24 cellular contexts compared by ENCODE assay signal in genomic region chr10:12177642-12178041, GRCh38. TPM values are rescaled to one million over a fixed set of nuclear protein-coding genes. Genes with fewer than 3 reads are reported as not detected.
DNase-seq lines count a peak whose midpoint lies in the region; ATAC-seq lines count a peak whose summit lies in the region.
"Had no signal": no experiment of that assay in that cellular context is flagged by ENCODE, and none has a peak within 500 bp of the region (broad histone marks: within the 10 kb centered on the region; RNA-seq: fewer than 3 reads in every experiment).

No MANE protein-coding gene starts in this region.

- H3K27ac Mint-ChIP-seq in stimulated activated naive CD8-positive, alpha-beta T cell treated with anti-CD3 and anti-CD28 coated beads, Interleukin-15, amount 100 ng/mL, for 72 hours, result peak overlapping the region; percentile 48 to 89

- H3K4me3 ChIP-seq in MG63, result no peak overlapping the region
- H3K4me3 ChIP-seq: hepatocyte, ovary, right lobe of liver, stomach, upper lobe of left lung had no signal

- H3K4me3 Mint-ChIP-seq in stimulated activated naive CD8-positive, alpha-beta T cell treated with anti-CD3 and anti-CD28 coated beads, Interleukin-15, amount 100 ng/mL, for 72 hours, result no peak overlapping the region
- H3K4me3 Mint-ChIP-seq: naive thymus-derived CD8-positive, alpha-beta T cell had no signal

- H3K36me3 ChIP-seq in MG63, result peaks cover 68% of the 10 kb centered on the region
- H3K36me3 ChIP-seq: ovary had no signal

- peaks cover 21% of the 10 kb centered on the region for H3K4me1 Mint-ChIP-seq in stimulated activated naive CD8-positive, alpha-beta T cell treated with anti-CD3 and anti-CD28 coated beads, Interleukin-15, amount 100 ng/mL, for 72 hours

- no peaks in the 10 kb centered on the region for H3K27me3 Mint-ChIP-seq in stimulated activated naive CD8-positive, alpha-beta T cell treated with anti-CD3 and anti-CD28 coated beads, Interleukin-15, amount 100 ng/mL, for 72 hours
- H3K27me3 Mint-ChIP-seq: naive thymus-derived CD8-positive, alpha-beta T cell had no signal

- H3K9me3 ChIP-seq in MG63, result no peaks in the 10 kb centered on the region
- H3K9me3 ChIP-seq: ovary, right lobe of liver, stomach, upper lobe of left lung had no signal

- no peaks in the 10 kb centered on the region for H3K27me3 ChIP-seq in MG63
- H3K27me3 ChIP-seq: hepatocyte, ovary, right lobe of liver, stomach, upper lobe of left lung had no signal

- no peaks in the 10 kb centered on the region for H3K9me3 Mint-ChIP-seq in stimulated activated naive CD8-positive, alpha-beta T cell treated with anti-CD3 and anti-CD28 coated beads, Interleukin-15, amount 100 ng/mL, for 72 hours
- H3K9me3 Mint-ChIP-seq: naive thymus-derived CD8-positive, alpha-beta T cell had no signal

- DNase-seq in stimulated activated CD4-positive, alpha-beta T cell treated with anti-CD3 and anti-CD28 coated beads, Interleukin-1b, Interleukin-23, amount 100 ng/mL, for 48 hours, result peak; percentile 48
- no peak for DNase-seq in stimulated activated CD4-positive, alpha-beta T cell treated with anti-CD3 and anti-CD28 coated beads, Interleukin-4, amount 100 ng/mL, for 1 hour
- DNase-seq in MG63 (peak; percentile 45), dermis blood vessel endothelial cell (peak; percentile 15), MV-4-11 (lab: John Stamatoyannopoulos, UW) (no peak)
- DNase-seq in stimulated activated naive CD8-positive, alpha-beta T cell treated with anti-CD3 and anti-CD28 coated beads, Interleukin-15, amount 100 ng/mL, for 72 hours, result no peak
- DNase-seq: activated naive CD4-positive, alpha-beta T cell treated with Interleukin-2 at 50 U/mL for 16 hours; AML-193; anterior cingulate cortex; Karpas-422; mesenchymal stem cell; naive thymus-derived CD8-positive, alpha-beta T cell; NCI-H1417; NCI-H2171 treated with DMSO at 0.1 percent for 48 hours; NCI-H526 treated with DMSO at 0.1 percent for 48 hours; ovary; right lobe of liver; SIG-M5; stomach; T-helper 2 cell; upper lobe of left lung had no signal

- ATAC-seq in stimulated activated naive CD8-positive, alpha-beta T cell treated with anti-CD3 and anti-CD28 coated beads, Interleukin-15, amount 100 ng/mL, for 72 hours, result no peak
- ATAC-seq in HG02852 (IDR thresholded peaks at IDR 0.05; ENCODE audit: unreplicated experiment) (no peak), HG03039 (IDR thresholded peaks at IDR 0.05; ENCODE audit: unreplicated experiment) (no peak)
- ATAC-seq: naive thymus-derived CD8-positive, alpha-beta T cell; right lobe of liver had no signal

RNA-seq across cellular contexts. Expression of gene NUDT5, which starts 18.0 kb away (rescaled TPM):
- 67.7 and 78.4 TPM in 2 replicates for total RNA-seq in MG63 (2014; rRNA removed; shearing (Covaris generic); ENCODE audit: low replicate concordance)
- 86.1 and 90.2 TPM in 2 replicates for total RNA-seq in dermis blood vessel endothelial cell

RNA-seq across cellular contexts. Expression of gene CDC123, which starts 18.3 kb away (rescaled TPM):
- 201 and 294 TPM in 2 replicates for total RNA-seq in MG63 (2014; rRNA removed; shearing (Covaris generic); ENCODE audit: low replicate concordance)
- 149 and 233 TPM in 2 replicates for total RNA-seq in dermis blood vessel endothelial cell

RNA-seq across cellular contexts. Expression of gene SEC61A2, which starts 48.2 kb away (rescaled TPM):
- total RNA-seq in MG63 (2014; rRNA removed; shearing (Covaris generic); ENCODE audit: low replicate concordance), result 0.30 and 3.9 TPM in 2 replicates
- 7.2 and 12.3 TPM in 2 replicates for total RNA-seq in dermis blood vessel endothelial cell

Comparison
In these comparisons a context has a peak if more than half of its experiments do, and no peak if none do; other contexts are left out.
1. DNase-seq: peak in stimulated activated CD4-positive, alpha-beta T cell treated with anti-CD3 and anti-CD28 coated beads, Interleukin-1b, Interleukin-23, amount 100 ng/mL, for 48 hours (single experiment), MG63 (single experiment) and dermis blood vessel endothelial cell (single experiment); none in stimulated activated CD4-positive, alpha-beta T cell treated with anti-CD3 and anti-CD28 coated beads, Interleukin-4, amount 100 ng/mL, for 1 hour (single experiment), stimulated activated naive CD8-positive, alpha-beta T cell treated with anti-CD3 and anti-CD28 coated beads, Interleukin-15, amount 100 ng/mL, for 72 hours (0 of 2) and MV-4-11 (single experiment).